In the genomic region with DNA sequence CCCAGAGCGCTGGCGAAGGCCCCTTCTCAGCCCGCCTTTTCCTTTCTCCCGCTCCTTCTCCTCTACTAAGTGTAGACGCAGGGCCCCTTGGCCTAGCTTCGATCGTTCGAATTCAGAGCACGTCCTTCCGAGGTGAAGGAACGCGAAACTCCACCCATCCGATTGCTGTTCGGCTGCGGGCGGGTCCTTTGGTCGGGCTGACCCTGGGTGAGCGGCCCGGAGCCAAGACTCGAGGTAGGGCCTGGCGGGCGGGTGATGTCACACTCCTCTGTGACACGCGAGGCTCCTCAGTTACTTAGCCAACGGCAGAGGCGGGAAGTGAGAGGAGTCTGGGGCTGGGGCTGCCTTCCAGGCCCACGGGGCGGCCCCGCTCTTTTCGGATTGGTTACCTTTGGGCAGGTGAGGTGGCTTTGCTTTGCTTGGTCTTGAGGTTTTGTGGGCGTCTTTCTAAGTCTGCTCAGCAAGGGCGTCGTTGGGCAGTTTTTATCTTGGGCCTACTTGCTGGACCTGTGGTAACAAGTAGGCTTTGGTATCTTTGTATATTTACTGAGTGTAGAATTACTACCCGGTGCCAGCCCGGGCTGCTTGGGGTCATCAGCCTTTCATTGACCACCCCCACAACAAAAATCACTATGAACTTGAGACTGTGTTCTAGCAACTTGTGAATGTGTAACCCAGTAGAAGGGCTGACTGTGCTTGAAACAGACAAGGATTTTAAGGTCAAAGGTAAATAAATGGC, we compare ENCODE assay signal across 1 cellular context.
A peak's percentile ranks its signal among the peaks of the same experiment; 100 is the strongest.
TF ChIP-seq lines count a peak whose summit lies in the region.

No MANE protein-coding gene starts in this region.

TF ChIP-seq in K562, 482 proteins besides CTCF, POLR2A, EP300 and RAD21 (continued from another document and continues in another):
- peak; percentile 1 for TF ChIP-seq KDM5B (IDR thresholded peaks at IDR 0.05; ENCODE audit: insufficient replicate concordance, low read depth, low read length)
- TF ChIP-seq PHF21A (IDR thresholded peaks at IDR 0.05; ENCODE audit: borderline replicate concordance, low read depth), result no peak
- TF ChIP-seq U2AF2 (optimal IDR thresholded peaks at IDR 0.05; ENCODE audit: low read depth, low read length), result no peak
- no peak for TF ChIP-seq CCAR2 (IDR thresholded peaks at IDR 0.05; ENCODE audit: low read depth, low read length)
- no peak for TF ChIP-seq THRAP3 (IDR thresholded peaks at IDR 0.05; ENCODE audit: borderline replicate concordance)
- peak; percentile 52 for TF ChIP-seq SAP30 (IDR thresholded peaks at IDR 0.05; ENCODE audit: borderline replicate concordance, insufficient read depth, low read depth, low read length, poor library complexity, severe bottlenecking)
- peak in 1 of 2 experiments; percentile 26; a peak in 2 of 4 replicates for TF ChIP-seq HDAC1 (IDR thresholded peaks at IDR 0.05)
- TF ChIP-seq DDX20 (tag; IDR thresholded peaks at IDR 0.05; ENCODE audit: low read depth), result no peak
- no peak for TF ChIP-seq CCNT2 (IDR thresholded peaks at IDR 0.05; ENCODE audit: borderline replicate concordance, extremely low read depth, insufficient read length, low read depth, low read length)
- no peak for TF ChIP-seq ETV6 (IDR thresholded peaks at IDR 0.05; ENCODE audit: borderline replicate concordance in 1 of 2, low read depth in 2 of 2, low read length in 1 of 2)
- TF ChIP-seq ETV6 (CRISPR knock-in tag; IDR thresholded peaks at IDR 0.05; ENCODE audit: borderline replicate concordance), result no peak
- no peak for TF ChIP-seq SNRNP70 (optimal IDR thresholded peaks at IDR 0.05; ENCODE audit: low read depth, low read length)
- TF ChIP-seq, protein P1, sequence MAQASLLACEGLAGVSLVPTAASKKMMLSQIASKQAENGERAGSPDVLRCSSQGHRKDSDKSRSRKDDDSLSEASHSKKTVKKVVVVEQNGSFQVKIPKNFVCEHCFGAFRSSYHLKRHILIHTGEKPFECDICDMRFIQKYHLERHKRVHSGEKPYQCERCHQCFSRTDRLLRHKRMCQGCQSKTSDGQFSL (CRISPR knock-in tag; IDR thresholded peaks at IDR 0.05), result peak; percentile 64; the same call in 1 of the 2 replicates
- TF ChIP-seq, protein P1 (tag; IDR thresholded peaks at IDR 0.05), result no peak
- TF ChIP-seq, protein P2, sequence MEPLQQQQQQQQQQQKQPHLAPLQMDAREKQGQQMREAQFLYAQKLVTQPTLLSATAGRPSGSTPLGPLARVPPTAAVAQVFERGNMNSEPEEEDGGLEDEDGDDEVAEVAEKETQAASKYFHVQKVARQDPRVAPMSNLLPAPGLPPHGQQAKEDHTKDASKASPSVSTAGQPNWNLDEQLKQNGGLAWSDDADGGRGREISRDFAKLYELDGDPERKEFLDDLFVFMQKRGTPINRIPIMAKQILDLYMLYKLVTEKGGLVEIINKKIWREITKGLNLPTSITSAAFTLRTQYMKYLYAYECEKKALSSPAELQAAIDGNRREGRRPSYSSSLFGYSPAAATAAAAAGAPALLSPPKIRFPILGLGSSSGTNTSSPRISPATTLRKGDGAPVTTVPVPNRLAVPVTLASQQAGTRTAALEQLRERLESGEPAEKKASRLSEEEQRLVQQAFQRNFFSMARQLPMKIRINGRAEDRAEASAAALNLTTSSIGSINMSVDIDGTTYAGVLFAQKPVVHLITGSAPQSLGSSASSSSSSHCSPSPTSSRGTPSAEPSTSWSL (CRISPR knock-in tag; IDR thresholded peaks at IDR 0.05; ENCODE audit: borderline replicate concordance), result no peak
- TF ChIP-seq, protein P3, sequence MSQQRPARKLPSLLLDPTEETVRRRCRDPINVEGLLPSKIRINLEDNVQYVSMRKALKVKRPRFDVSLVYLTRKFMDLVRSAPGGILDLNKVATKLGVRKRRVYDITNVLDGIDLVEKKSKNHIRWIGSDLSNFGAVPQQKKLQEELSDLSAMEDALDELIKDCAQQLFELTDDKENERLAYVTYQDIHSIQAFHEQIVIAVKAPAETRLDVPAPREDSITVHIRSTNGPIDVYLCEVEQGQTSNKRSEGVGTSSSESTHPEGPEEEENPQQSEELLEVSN (IDR thresholded peaks at IDR 0.05; ENCODE audit: borderline replicate concordance in 1 of 2, extremely low read depth in 1 of 2, insufficient read depth in 1 of 2, insufficient read length in 1 of 2, low read depth in 1 of 2, low read length in 1 of 2, poor library complexity in 1 of 2, severe bottlenecking in 1 of 2), result peak; percentile 61 to 87
- TF ChIP-seq ZNF444 (CRISPR knock-in tag; IDR thresholded peaks at IDR 0.05), result no peak
- TF ChIP-seq ETV1 (tag; conservative IDR thresholded peaks at IDR 0.05; ENCODE audit: low read depth), result no peak
- TF ChIP-seq GATAD2A (IDR thresholded peaks at IDR 0.05), result no peak
- TF ChIP-seq IRF2 (CRISPR knock-in tag; IDR thresholded peaks at IDR 0.05), result no peak
- TF ChIP-seq, protein P4, sequence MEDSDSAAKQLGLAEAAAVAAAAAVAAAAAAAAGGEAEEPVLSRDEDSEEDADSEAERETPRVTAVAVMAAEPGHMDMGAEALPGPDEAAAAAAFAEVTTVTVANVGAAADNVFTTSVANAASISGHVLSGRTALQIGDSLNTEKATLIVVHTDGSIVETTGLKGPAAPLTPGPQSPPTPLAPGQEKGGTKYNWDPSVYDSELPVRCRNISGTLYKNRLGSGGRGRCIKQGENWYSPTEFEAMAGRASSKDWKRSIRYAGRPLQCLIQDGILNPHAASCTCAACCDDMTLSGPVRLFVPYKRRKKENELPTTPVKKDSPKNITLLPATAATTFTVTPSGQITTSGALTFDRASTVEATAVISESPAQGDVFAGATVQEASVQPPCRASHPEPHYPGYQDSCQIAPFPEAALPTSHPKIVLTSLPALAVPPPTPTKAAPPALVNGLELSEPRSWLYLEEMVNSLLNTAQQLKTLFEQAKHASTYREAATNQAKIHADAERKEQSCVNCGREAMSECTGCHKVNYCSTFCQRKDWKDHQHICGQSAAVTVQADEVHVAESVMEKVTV (CRISPR knock-in tag; IDR thresholded peaks at IDR 0.05), result no peak
- TF ChIP-seq, protein P5, sequence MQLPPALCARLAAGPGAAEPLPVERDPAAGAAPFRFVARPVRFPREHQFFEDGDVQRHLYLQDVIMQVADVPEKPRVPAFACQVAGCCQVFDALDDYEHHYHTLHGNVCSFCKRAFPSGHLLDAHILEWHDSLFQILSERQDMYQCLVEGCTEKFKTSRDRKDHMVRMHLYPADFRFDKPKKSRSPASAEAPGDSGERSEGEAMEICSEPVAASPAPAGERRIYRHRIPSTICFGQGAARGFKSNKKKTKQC (CRISPR knock-in tag; IDR thresholded peaks at IDR 0.05), result no peak; the same call in 1 of the 2 replicates
- no peak for TF ChIP-seq MIER1 (IDR thresholded peaks at IDR 0.05; ENCODE audit: low read depth)
- TF ChIP-seq CHD4 (IDR thresholded peaks at IDR 0.05; ENCODE audit: insufficient read depth, insufficient replicate concordance, low read depth, low read length, poor library complexity, severe bottlenecking), result no peak
- TF ChIP-seq ZNF57 (CRISPR knock-in tag; IDR thresholded peaks at IDR 0.05), result no peak
- TF ChIP-seq HCFC1 (IDR thresholded peaks at IDR 0.05; ENCODE audit: low read depth, low read length), result no peak
- no peak for TF ChIP-seq HDAC2 (IDR thresholded peaks at IDR 0.05)
- TF ChIP-seq SOX6 (IDR thresholded peaks at IDR 0.05), result 0 out of 2 replicates have a peak, but pooled peaks have one; percentile 10
- TF ChIP-seq NEUROD1 (IDR thresholded peaks at IDR 0.05; ENCODE audit: borderline replicate concordance, low read depth, low read length, partially characterized antibody), result no peak
- no peak for TF ChIP-seq ZNF778 (CRISPR knock-in tag; IDR thresholded peaks at IDR 0.05)
- TF ChIP-seq ARHGAP35 (IDR thresholded peaks at IDR 0.05; ENCODE audit: partially characterized antibody), result no peak
- TF ChIP-seq POLR2AphosphoS2 (IDR thresholded peaks at IDR 0.05; ENCODE audit: low read length), result no peak; the same call in 1 of the 2 replicates
- no peak for TF ChIP-seq ZNF165 (CRISPR knock-in tag; IDR thresholded peaks at IDR 0.05; ENCODE audit: borderline replicate concordance)
- no peak for TF ChIP-seq ZC3H11A (IDR thresholded peaks at IDR 0.05; ENCODE audit: low read depth, low read length)
- no peak for TF ChIP-seq ZNF133 (CRISPR knock-in tag; IDR thresholded peaks at IDR 0.05)
- TF ChIP-seq, protein P6, sequence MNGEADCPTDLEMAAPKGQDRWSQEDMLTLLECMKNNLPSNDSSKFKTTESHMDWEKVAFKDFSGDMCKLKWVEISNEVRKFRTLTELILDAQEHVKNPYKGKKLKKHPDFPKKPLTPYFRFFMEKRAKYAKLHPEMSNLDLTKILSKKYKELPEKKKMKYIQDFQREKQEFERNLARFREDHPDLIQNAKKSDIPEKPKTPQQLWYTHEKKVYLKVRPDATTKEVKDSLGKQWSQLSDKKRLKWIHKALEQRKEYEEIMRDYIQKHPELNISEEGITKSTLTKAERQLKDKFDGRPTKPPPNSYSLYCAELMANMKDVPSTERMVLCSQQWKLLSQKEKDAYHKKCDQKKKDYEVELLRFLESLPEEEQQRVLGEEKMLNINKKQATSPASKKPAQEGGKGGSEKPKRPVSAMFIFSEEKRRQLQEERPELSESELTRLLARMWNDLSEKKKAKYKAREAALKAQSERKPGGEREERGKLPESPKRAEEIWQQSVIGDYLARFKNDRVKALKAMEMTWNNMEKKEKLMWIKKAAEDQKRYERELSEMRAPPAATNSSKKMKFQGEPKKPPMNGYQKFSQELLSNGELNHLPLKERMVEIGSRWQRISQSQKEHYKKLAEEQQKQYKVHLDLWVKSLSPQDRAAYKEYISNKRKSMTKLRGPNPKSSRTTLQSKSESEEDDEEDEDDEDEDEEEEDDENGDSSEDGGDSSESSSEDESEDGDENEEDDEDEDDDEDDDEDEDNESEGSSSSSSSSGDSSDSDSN (IDR thresholded peaks at IDR 0.05; ENCODE audit: borderline replicate concordance in 1 of 2, low read depth in 2 of 2, low read length in 2 of 2), result peak; percentile 74 to 81; a peak in 3 of 4 replicates
- TF ChIP-seq SAFB2 (IDR thresholded peaks at IDR 0.05; ENCODE audit: borderline replicate concordance, low read depth, low read length, severe bottlenecking), result no peak
- no peak for TF ChIP-seq ZNF507 (tag; conservative IDR thresholded peaks at IDR 0.05)
- no peak for TF ChIP-seq FOS (IDR thresholded peaks at IDR 0.05; ENCODE audit: extremely low read depth, insufficient read length)
- TF ChIP-seq CBX5 (IDR thresholded peaks at IDR 0.05; ENCODE audit: borderline replicate concordance, low read depth), result no peak
- TF ChIP-seq TGIF2 (CRISPR knock-in tag; IDR thresholded peaks at IDR 0.05), result no peak
- no peak for TF ChIP-seq CC2D1A (IDR thresholded peaks at IDR 0.05)
- TF ChIP-seq CEBPB (tag; IDR thresholded peaks at IDR 0.05), result no peak
- TF ChIP-seq, protein P7, sequence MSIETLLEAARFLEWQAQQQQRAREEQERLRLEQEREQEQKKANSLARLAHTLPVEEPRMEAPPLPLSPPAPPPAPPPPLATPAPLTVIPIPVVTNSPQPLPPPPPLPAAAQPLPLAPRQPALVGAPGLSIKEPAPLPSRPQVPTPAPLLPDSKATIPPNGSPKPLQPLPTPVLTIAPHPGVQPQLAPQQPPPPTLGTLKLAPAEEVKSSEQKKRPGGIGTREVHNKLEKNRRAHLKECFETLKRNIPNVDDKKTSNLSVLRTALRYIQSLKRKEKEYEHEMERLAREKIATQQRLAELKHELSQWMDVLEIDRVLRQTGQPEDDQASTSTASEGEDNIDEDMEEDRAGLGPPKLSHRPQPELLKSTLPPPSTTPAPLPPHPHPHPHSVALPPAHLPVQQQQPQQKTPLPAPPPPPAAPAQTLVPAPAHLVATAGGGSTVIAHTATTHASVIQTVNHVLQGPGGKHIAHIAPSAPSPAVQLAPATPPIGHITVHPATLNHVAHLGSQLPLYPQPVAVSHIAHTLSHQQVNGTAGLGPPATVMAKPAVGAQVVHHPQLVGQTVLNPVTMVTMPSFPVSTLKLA (conservative IDR thresholded peaks at IDR 0.05), result peak; percentile 52 to 62; a peak in 2 of 4 replicates
- TF ChIP-seq, protein P8, sequence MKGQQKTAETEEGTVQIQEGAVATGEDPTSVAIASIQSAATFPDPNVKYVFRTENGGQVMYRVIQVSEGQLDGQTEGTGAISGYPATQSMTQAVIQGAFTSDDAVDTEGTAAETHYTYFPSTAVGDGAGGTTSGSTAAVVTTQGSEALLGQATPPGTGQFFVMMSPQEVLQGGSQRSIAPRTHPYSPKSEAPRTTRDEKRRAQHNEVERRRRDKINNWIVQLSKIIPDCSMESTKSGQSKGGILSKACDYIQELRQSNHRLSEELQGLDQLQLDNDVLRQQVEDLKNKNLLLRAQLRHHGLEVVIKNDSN (CRISPR knock-in tag; IDR thresholded peaks at IDR 0.05), result peak; percentile 48; the same call in 1 of the 2 replicates
- TF ChIP-seq POLR3A (IDR thresholded peaks at IDR 0.05; ENCODE audit: borderline replicate concordance, extremely low read depth, insufficient read depth, insufficient read length), result no peak
- TF ChIP-seq MED1 (CRISPR knock-in tag; IDR thresholded peaks at IDR 0.05; ENCODE audit: borderline replicate concordance), result no peak
- TF ChIP-seq ZBTB17 (CRISPR knock-in tag; IDR thresholded peaks at IDR 0.05), result no peak
- peak; percentile 92 for TF ChIP-seq POLR2G (IDR thresholded peaks at IDR 0.05; ENCODE audit: low read depth, low read length)
- TF ChIP-seq SMARCC2 (IDR thresholded peaks at IDR 0.05; ENCODE audit: low read depth), result no peak
- TF ChIP-seq TCF7 (IDR thresholded peaks at IDR 0.05; ENCODE audit: borderline replicate concordance), result 0 out of 2 replicates have a peak, but pooled peaks have one; percentile 45
- TF ChIP-seq, protein P9, sequence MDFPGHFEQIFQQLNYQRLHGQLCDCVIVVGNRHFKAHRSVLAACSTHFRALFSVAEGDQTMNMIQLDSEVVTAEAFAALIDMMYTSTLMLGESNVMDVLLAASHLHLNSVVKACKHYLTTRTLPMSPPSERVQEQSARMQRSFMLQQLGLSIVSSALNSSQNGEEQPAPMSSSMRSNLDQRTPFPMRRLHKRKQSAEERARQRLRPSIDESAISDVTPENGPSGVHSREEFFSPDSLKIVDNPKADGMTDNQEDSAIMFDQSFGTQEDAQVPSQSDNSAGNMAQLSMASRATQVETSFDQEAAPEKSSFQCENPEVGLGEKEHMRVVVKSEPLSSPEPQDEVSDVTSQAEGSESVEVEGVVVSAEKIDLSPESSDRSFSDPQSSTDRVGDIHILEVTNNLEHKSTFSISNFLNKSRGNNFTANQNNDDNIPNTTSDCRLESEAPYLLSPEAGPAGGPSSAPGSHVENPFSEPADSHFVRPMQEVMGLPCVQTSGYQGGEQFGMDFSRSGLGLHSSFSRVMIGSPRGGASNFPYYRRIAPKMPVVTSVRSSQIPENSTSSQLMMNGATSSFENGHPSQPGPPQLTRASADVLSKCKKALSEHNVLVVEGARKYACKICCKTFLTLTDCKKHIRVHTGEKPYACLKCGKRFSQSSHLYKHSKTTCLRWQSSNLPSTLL (IDR thresholded peaks at IDR 0.05), result no peak
- no peak for TF ChIP-seq HNRNPK (IDR thresholded peaks at IDR 0.05; ENCODE audit: low read depth, low read length, poor library complexity, severe bottlenecking)
